11 cellular contexts compared by ENCODE assay signal in the genomic region with DNA sequence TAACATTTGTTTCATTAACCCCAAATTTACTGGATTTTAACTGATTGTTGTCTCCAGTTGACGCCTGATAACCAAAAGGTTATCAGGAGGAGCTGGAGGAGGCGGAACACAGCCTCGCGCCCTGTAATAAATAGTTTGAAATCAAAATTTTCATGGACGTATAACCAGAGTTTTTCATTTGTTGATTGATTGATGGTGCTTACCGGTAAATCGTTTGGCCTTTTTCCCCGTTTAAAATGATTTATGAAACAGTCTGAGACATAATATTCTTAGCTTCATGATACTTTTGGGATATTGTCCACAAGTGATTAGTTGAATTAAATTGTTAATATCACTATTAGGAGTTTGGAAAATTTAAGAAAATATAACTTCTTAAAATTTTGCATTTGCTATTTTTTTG. TPM values are rescaled to one million over a fixed set of nuclear protein-coding genes. Genes with fewer than 3 reads are reported as not detected.
DNase-seq lines count a peak whose midpoint lies in the region; ATAC-seq, FAIRE-seq and TF ChIP-seq lines count a peak whose summit lies in the region.
"Had no signal": no experiment of that assay in that cellular context is flagged by ENCODE, and none has a peak within 500 bp of the region (broad histone marks: within the 10 kb centered on the region; RNA-seq: fewer than 3 reads in every experiment).

No MANE protein-coding gene starts in this region.

- TF ChIP-seq CTCF in heart left ventricle (IDR thresholded peaks at IDR 0.05) (no peak), adrenal gland (IDR thresholded peaks at IDR 0.05) (no peak), HepG2 (CRISPR knock-in tag; IDR thresholded peaks at IDR 0.05) (no peak), upper lobe of left lung (IDR thresholded peaks at IDR 0.05) (no peak)

- no TSS peak for BruUV-seq in HepG2 (replicated peaks; lab: Mats Ljungman, UMichigan)

- H4K20me1 ChIP-seq in HepG2 (ENCODE audit: insufficient read depth, low read length), result no peaks in the 10 kb centered on the region

- no peak for TF ChIP-seq POLR2A in heart left ventricle (IDR thresholded peaks at IDR 0.05)
- TF ChIP-seq POLR2A in adrenal gland (IDR thresholded peaks at IDR 0.05), result no peak
- no peak for TF ChIP-seq POLR2A in HepG2 (IDR thresholded peaks at IDR 0.05; ENCODE audit: insufficient read depth in 1 of 2, low read depth in 2 of 2, low read length in 2 of 2)
- no peak for TF ChIP-seq POLR2A in upper lobe of left lung (IDR thresholded peaks at IDR 0.05)

- TF ChIP-seq RAD21 in HepG2 (CRISPR knock-in tag; IDR thresholded peaks at IDR 0.05), result no peak

- H3K27me3 ChIP-seq in heart left ventricle, result no peaks in the 10 kb centered on the region
- H3K27me3 ChIP-seq in adrenal gland, result no peaks in the 10 kb centered on the region
- no peaks in the 10 kb centered on the region; a peak in 1 of 5 replicates for H3K27me3 ChIP-seq in HepG2 (ENCODE audit: control insufficient read depth in 1 of 2, insufficient read depth in 2 of 2, low read length in 2 of 2)
- no peaks in the 10 kb centered on the region for H3K27me3 ChIP-seq in upper lobe of left lung

- TF ChIP-seq EP300 in HepG2 (IDR thresholded peaks at IDR 0.05; ENCODE audit: low read depth in 2 of 2, low read length in 2 of 2) (no peak), HepG2 (CRISPR knock-in tag; IDR thresholded peaks at IDR 0.05; ENCODE audit: borderline replicate concordance) (no peak), upper lobe of left lung (IDR thresholded peaks at IDR 0.05) (no peak)

- intact Hi-C loops in heart left ventricle (cut with DNase I) (loop anchor here in 5 of 10 donors (2.0 to 10.0 kb wide), 4 partner anchors 61 to 331 kb away; partner anchors contain the start of gene MLLT3 (in 2 of the 5)), left ventricle myocardium superior (cut with micrococcal nuclease) (no loop called here), adrenal gland (cut with DNase I) (no loop called here), HepG2 (cut with micrococcal nuclease; ENCODE audit: unreplicated experiment) (loop anchor here (10.0 kb wide), 2 partner anchors 99 to 239 kb away; no protein-coding TSS in a partner anchor)

- H3K9ac ChIP-seq in HepG2 (ENCODE audit: insufficient read depth, low read depth, low read length), result no peak overlapping the region

- DNase-seq in heart left ventricle (no peak), left ventricle myocardium superior (no peak), adrenal gland (no peak), HepG2 (ENCODE audit: low spot score) (no peak), upper lobe of left lung (no peak), superior temporal gyrus (ENCODE audit: extremely low spot score) (no peak), cerebellar nuclear complex (lab: John Stamatoyannopoulos, UW) (no peak)
- DNase-seq: activated T-cell treated with anti-CD3 and anti-CD28 coated beads for 4 hours, glutamatergic neuron, NCI-H774 had no signal

- H3K9me3 ChIP-seq in heart left ventricle, result no peaks in the 10 kb centered on the region
- no peaks in the 10 kb centered on the region for H3K9me3 ChIP-seq in adrenal gland (replicated peaks in 1 of 3)
- no peaks in the 10 kb centered on the region for H3K9me3 ChIP-seq in HepG2 (ENCODE audit: low read length)
- H3K9me3 ChIP-seq in upper lobe of left lung, result no peaks in the 10 kb centered on the region

- peaks cover 51% of the 10 kb centered on the region for H3K79me2 ChIP-seq in HepG2 (ENCODE audit: insufficient read depth, low read length)

- H3K27ac ChIP-seq in heart left ventricle (peak overlapping the region in 10 of 12 donors; percentile 11 to 97 (median 93)), adrenal gland (peak overlapping the region in 4 of 5 donors; percentile 20 to 98 (median 96)), HepG2 (ENCODE audit: extremely low read length, insufficient read depth, low read length) (no peak overlapping the region), upper lobe of left lung (peak overlapping the region in 3 of 4 donors; percentile 4 to 95 (median 93))

- CTCF ChIA-PET in HepG2 (lab: Yijun Ruan, JAX; ENCODE audit: low intra/inter-chr PET ratio, low total read pairs), result no interaction called here

- POLR2A ChIA-PET in HepG2 (lab: Yijun Ruan, JAX), result no interaction called here

- peak overlapping the region; percentile 86 for H3K4me2 ChIP-seq in HepG2 (ENCODE audit: low read depth, low read length)

- in situ Hi-C loops in HepG2 (cut with HindIII; ENCODE audit: extremely low pct_ligation_motif_present, low pct_unique_long_range_greater_than_20kb), result no loop called here

- H2AFZ ChIP-seq in HepG2 (ENCODE audit: low read length), result no peak overlapping the region

- H3K4me3 ChIP-seq in heart left ventricle (peak overlapping the region in 4 of 12 donors; percentile 85 to 93 (median 87)), adrenal gland (peak overlapping the region in 1 of 4 donors; percentile 87), HepG2 (replicated peaks in 1 of 3; ENCODE audit: insufficient read depth in 1 of 3, low read depth in 2 of 3, low read length in 3 of 3) (peak overlapping the region in 2 of 3 experiments; percentile 65 to 89; a peak in 3 of 6 replicates), upper lobe of left lung (peak overlapping the region in 1 of 4 donors; percentile 80)

- H3K36me3 ChIP-seq in heart left ventricle (no peaks in the 10 kb centered on the region), adrenal gland (replicated peaks in 1 of 2) (no peaks in the 10 kb centered on the region), HepG2 (replicated peaks in 1 of 2; ENCODE audit: control insufficient read depth in 1 of 2, insufficient read depth in 2 of 2, low read length in 2 of 2) (no peaks in the 10 kb centered on the region), upper lobe of left lung (no peaks in the 10 kb centered on the region)

- WGBS in heart left ventricle, 4 donors, result 74 to 82% (median 76%) methylated on average over 8 of the region's 8 CpGs
- WGBS in adrenal gland, 4 donors, result 20 to 35% (median 32%) methylated on average over 8 of the region's 8 CpGs
- WGBS in HepG2 (ENCODE audit: low lambda C conversion rate), result 96% methylated on average over 8 of the region's 8 CpGs
- WGBS in upper lobe of left lung, 2 donors, result 66 to 70% methylated on average over 8 of the region's 8 CpGs

- no peak for ATAC-seq in heart left ventricle
- no peak for ATAC-seq in left ventricle myocardium superior
- no peak for ATAC-seq in HepG2
- no peak for ATAC-seq in upper lobe of left lung (ENCODE audit: low FRiP score in 2 of 2)
- ATAC-seq in HG03280 (IDR thresholded peaks at IDR 0.05; ENCODE audit: unreplicated experiment), result no peak

- peaks cover 0 to 45% (median 24%) of the 10 kb centered on the region in 12 donors for H3K4me1 ChIP-seq in heart left ventricle
- peaks cover 18 to 46% of the 10 kb centered on the region in 2 donors for H3K4me1 ChIP-seq in adrenal gland (replicated peaks in 1 of 2)
- peaks cover 66% of the 10 kb centered on the region for H3K4me1 ChIP-seq in HepG2 (ENCODE audit: insufficient read depth, low read length)
- H3K4me1 ChIP-seq in upper lobe of left lung, result peaks cover 11 to 23% (median 19%) of the 10 kb centered on the region in 4 donors

- FAIRE-seq in HepG2 (lab: Jason Lieb, UNC), result no peak

TF ChIP-seq in HepG2, 621 proteins besides CTCF, POLR2A, EP300 and RAD21 (continues in another document):
- no peak for TF ChIP-seq TBX2 (CRISPR knock-in tag; IDR thresholded peaks at IDR 0.05; ENCODE audit: borderline replicate concordance)
- no peak for TF ChIP-seq HOXA5 (CRISPR knock-in tag; IDR thresholded peaks at IDR 0.05)
- TF ChIP-seq, protein P1, sequence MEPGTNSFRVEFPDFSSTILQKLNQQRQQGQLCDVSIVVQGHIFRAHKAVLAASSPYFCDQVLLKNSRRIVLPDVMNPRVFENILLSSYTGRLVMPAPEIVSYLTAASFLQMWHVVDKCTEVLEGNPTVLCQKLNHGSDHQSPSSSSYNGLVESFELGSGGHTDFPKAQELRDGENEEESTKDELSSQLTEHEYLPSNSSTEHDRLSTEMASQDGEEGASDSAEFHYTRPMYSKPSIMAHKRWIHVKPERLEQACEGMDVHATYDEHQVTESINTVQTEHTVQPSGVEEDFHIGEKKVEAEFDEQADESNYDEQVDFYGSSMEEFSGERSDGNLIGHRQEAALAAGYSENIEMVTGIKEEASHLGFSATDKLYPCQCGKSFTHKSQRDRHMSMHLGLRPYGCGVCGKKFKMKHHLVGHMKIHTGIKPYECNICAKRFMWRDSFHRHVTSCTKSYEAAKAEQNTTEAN (CRISPR knock-in tag; conservative IDR thresholded peaks at IDR 0.05), result no peak
- no peak for TF ChIP-seq CC2D1A (CRISPR knock-in tag; IDR thresholded peaks at IDR 0.05)
- TF ChIP-seq RELA (CRISPR knock-in tag; IDR thresholded peaks at IDR 0.05), result no peak

RNA-seq across cellular contexts. Expression of gene FOCAD, which starts 1.7 kb away (rescaled TPM):
- total RNA-seq in heart left ventricle (10 to 100 TPM; 25.1 to 39.5 (median 32.6) TPM), left ventricle myocardium superior (29.0 TPM), adrenal gland (100 to 1,000 TPM in 1 of 8 donors, 10 to 100 TPM in 7; 43.6 to 134 (median 60.5) TPM), HepG2 (2016; rRNA removed; fragmentation: Illumina TruSeq; extraction: Trizol) (31.1 and 52.7 TPM in 2 replicates), upper lobe of left lung (10 to 100 TPM; 21.0 to 83.8 (median 28.3) TPM)
- polyA plus RNA-seq in heart left ventricle (10 to 100 TPM in 1 of 2 donors, 1 to 10 TPM in 1; 8.6 to 15.3 TPM), adrenal gland (10 to 100 TPM; 20.5 to 28.0 (median 27.3) TPM), HepG2 (2011; rRNA removed) (14.6 and 18.0 TPM in 2 replicates)
- total RNA-seq in HepG2 (2016; cell fraction: cytosol; rRNA removed; fragmentation: Illumina TruSeq; extraction: Trizol; ENCODE audit: low read depth), result 26.3 and 27.6 TPM in 2 replicates
- 29.2 and 47.9 TPM in 2 replicates for total RNA-seq in HepG2 (2016; cell fraction: insoluble cytoplasmic fraction; rRNA removed; fragmentation: Illumina TruSeq; extraction: Trizol)
- total RNA-seq in HepG2 (2016; cell fraction: membrane; rRNA removed; fragmentation: Illumina TruSeq; extraction: Trizol), result 25.4 and 36.7 TPM in 2 replicates
- 37.8 and 42.8 TPM in 2 replicates for total RNA-seq in HepG2 (2016; cell fraction: nucleus; rRNA removed; fragmentation: Illumina TruSeq; extraction: Trizol)
- polyA plus RNA-seq in HepG2 (2011; cell fraction: cytosol; rRNA removed), result 11.3 and 11.6 TPM in 2 replicates
- 19.6 and 24.6 TPM in 2 replicates for polyA plus RNA-seq in HepG2 (2011; cell fraction: nucleus; rRNA removed)
- 9.1 and 11.1 TPM in 2 replicates for polyA plus RNA-seq in HepG2 (2012)
- polyA plus RNA-seq in HepG2 (2016; cell fraction: cytosol; fragmentation: Illumina TruSeq; extraction: Trizol; ENCODE audit: low read depth), result 0.66 and 0.68 TPM in 2 replicates
- polyA plus RNA-seq in HepG2 (2016; cell fraction: insoluble cytoplasmic fraction; fragmentation: Illumina TruSeq; extraction: Trizol; ENCODE audit: low read depth), result 20.9 and 21.6 TPM in 2 replicates
- 2.1 and 2.2 TPM in 2 replicates for polyA plus RNA-seq in HepG2 (2016; cell fraction: membrane; fragmentation: Illumina TruSeq; extraction: Trizol; ENCODE audit: low read depth)
- 12.2 and 12.4 TPM in 2 replicates for polyA plus RNA-seq in HepG2 (2016; cell fraction: nucleus; fragmentation: Illumina TruSeq; extraction: Trizol; ENCODE audit: insufficient read depth, low read depth)
- 107 and 126 TPM in 2 replicates for polyA minus RNA-seq in HepG2 (2011; rRNA and poly(A)+ RNA removed; ENCODE audit: low replicate concordance)
- polyA minus RNA-seq in HepG2 (2011; cell fraction: cytosol; rRNA and poly(A)+ RNA removed), result 46.4 and 48.7 TPM in 2 replicates
- polyA minus RNA-seq in HepG2 (2011; cell fraction: nucleus; rRNA and poly(A)+ RNA removed), result 77.1 and 88.3 TPM in 2 replicates
